Comparison of ENCODE assay signal across 19 cellular contexts in genomic region chr18:67730884-67731283, GRCh38.
DNase-seq lines count a peak whose midpoint lies in the region; ATAC-seq, FAIRE-seq and TF ChIP-seq lines count a peak whose summit lies in the region.
"Had no signal": no experiment of that assay in that cellular context is flagged by ENCODE, and none has a peak within 500 bp of the region (broad histone marks: within the 10 kb centered on the region; RNA-seq: fewer than 3 reads in every experiment).

No MANE protein-coding gene starts in this region.

- ATAC-seq in HG03342 (IDR thresholded peaks at IDR 0.05; ENCODE audit: unreplicated experiment) (no peak), pancreas (no peak)
- ATAC-seq in naive thymus-derived CD8-positive, alpha-beta T cell, result no peak
- ATAC-seq: activated T-cell treated with anti-CD3 and anti-CD28 coated beads, Interleukin-2, amount 50 U/mL, for 4 hours; K562 had no signal

- CTCF ChIA-PET in AG04450 (lab: Charles Lee), result interaction anchor here (0.6 kb wide), 1 partner anchor 540 kb away, joined by 9 read pairs; no protein-coding TSS in a partner anchor

- H3K4me1 Mint-ChIP-seq in naive thymus-derived CD8-positive, alpha-beta T cell, result peaks cover 0 to 3% (median 0%) of the 10 kb centered on the region in 4 donors
- H3K4me1 Mint-ChIP-seq: endodermal cell, mesothelial cell of epicardium had no signal

- peaks cover 0 to 5% (median 0%) of the 10 kb centered on the region in 9 donors for H3K9me3 Mint-ChIP-seq in naive thymus-derived CD8-positive, alpha-beta T cell
- H3K9me3 Mint-ChIP-seq: activated T-cell treated with anti-CD3 and anti-CD28 coated beads, Interleukin-2, amount 50 U/mL, for 4 hours; endodermal cell; mesothelial cell of epicardium had no signal

- in situ Hi-C loops in astrocyte of the spinal cord (cut with HindIII; ENCODE audit: low sequenced_read_pairs) (no loop called here), KBM-7 (cut with MboI; ENCODE audit: low pct_unique_long_range_greater_than_20kb, low sequenced_read_pairs) (no loop called here)

- no peaks in the 10 kb centered on the region for H3K27me3 ChIP-seq in AG04450 (ENCODE audit: control insufficient read depth, insufficient read depth, low read length)
- H3K27me3 ChIP-seq in pancreas, result no peaks in the 10 kb centered on the region
- H3K27me3 ChIP-seq: BLaER1 had no signal

- H3K27ac ChIP-seq in AG04450 (ENCODE audit: low read depth, low read length), result no peak overlapping the region
- no peak overlapping the region for H3K27ac ChIP-seq in pancreas
- H3K27ac ChIP-seq: BLaER1 had no signal

- intact Hi-C loops in pancreas (cut with DNase I), result no loop called here

- POLR2A ChIA-PET in AG04450 (lab: Yijun Ruan, JAX), result no interaction called here
- POLR2A ChIA-PET in naive thymus-derived CD8-positive, alpha-beta T cell (lab: Charles Lee), result no interaction called here

- H3K27me3 Mint-ChIP-seq in naive thymus-derived CD8-positive, alpha-beta T cell, result peaks cover 0 to 9% (median 2%) of the 10 kb centered on the region in 5 donors
- H3K27me3 Mint-ChIP-seq: progenitor cell of endocrine pancreas had no signal

- peaks cover 4% of the 10 kb centered on the region for H3K9me3 ChIP-seq in AG04450 (ENCODE audit: control insufficient read depth, insufficient read depth, low read length)
- H3K9me3 ChIP-seq in pancreas, result no peaks in the 10 kb centered on the region
- H3K9me3 ChIP-seq: BLaER1 had no signal

- TF ChIP-seq CTCF in AG04450 (IDR thresholded peaks at IDR 0.05; ENCODE audit: low read depth, low read length) (no peak), astrocyte of the spinal cord (IDR thresholded peaks at IDR 0.05; ENCODE audit: low read depth, low read length) (no peak), pancreas (IDR thresholded peaks at IDR 0.05) (no peak)

- FAIRE-seq in pancreas (lab: Jason Lieb, UNC), result no peak
- FAIRE-seq: K562 had no signal

- H3K36me3 ChIP-seq in pancreas, result no peaks in the 10 kb centered on the region
- H3K36me3 ChIP-seq: BLaER1 had no signal

- DNase-seq in AG04450 (ENCODE audit: low read depth, low spot score), result peak; percentile 7
- DNase-seq in HT1080 (ENCODE audit: low read depth), result peak; percentile 77
- peak; percentile 62 for DNase-seq in astrocyte of the spinal cord (ENCODE audit: low read depth, low spot score)
- peak; percentile 93 for DNase-seq in iris pigment epithelial cell (ENCODE audit: low read depth)
- DNase-seq in pancreas, result no peak
- DNase-seq in naive thymus-derived CD8-positive, alpha-beta T cell, result no peak
- no peak for DNase-seq in KBM-7
- DNase-seq: activated T-cell treated with anti-CD3 and anti-CD28 coated beads, Interleukin-2, amount 50 U/mL, for 4 hours; anterior cingulate cortex; endodermal cell; GF-D8; NCI-H2029 treated with DMSO at 0.1 percent for 48 hours; stimulated activated CD4-positive, alpha-beta T cell treated with anti-CD3 and anti-CD28 coated beads, Interleukin-2, amount 100 ng/mL, for 48 hours; stimulated activated naive CD4-positive, alpha-beta T cell had no signal

- peaks cover 0 to 4% (median 2%) of the 10 kb centered on the region in 3 donors for H3K36me3 Mint-ChIP-seq in naive thymus-derived CD8-positive, alpha-beta T cell
- H3K36me3 Mint-ChIP-seq: mesothelial cell of epicardium had no signal

- H3K27ac Mint-ChIP-seq in naive thymus-derived CD8-positive, alpha-beta T cell, result no peak overlapping the region
- H3K27ac Mint-ChIP-seq: endodermal cell, mesothelial cell of epicardium, progenitor cell of endocrine pancreas had no signal

- no peak overlapping the region for H3K4me3 ChIP-seq in AG04450 (ENCODE audit: low read depth, low read length)
- H3K4me3 ChIP-seq in astrocyte of the spinal cord (ENCODE audit: low read depth, low read length), result no peak overlapping the region
- no peak overlapping the region for H3K4me3 ChIP-seq in pancreas
- H3K4me3 ChIP-seq: BLaER1, K562 had no signal

- H3K4me1 ChIP-seq in pancreas, result no peaks in the 10 kb centered on the region
- H3K4me1 ChIP-seq: BLaER1 had no signal

- no peak overlapping the region for H3K4me3 Mint-ChIP-seq in naive thymus-derived CD8-positive, alpha-beta T cell
- H3K4me3 Mint-ChIP-seq: activated T-cell treated with anti-CD3 and anti-CD28 coated beads, Interleukin-2, amount 50 U/mL, for 4 hours; endodermal cell; mesothelial cell of epicardium had no signal

- WGBS in pancreas, 2 donors, result 88 to 89% methylated on average over 4 of the region's 4 CpGs

Comparison
In these comparisons a context has a peak if more than half of its experiments do, and no peak if none do; other contexts are left out.
1. DNase-seq: peak in AG04450 (single experiment), HT1080 (single experiment), astrocyte of the spinal cord (single experiment) and iris pigment epithelial cell (single experiment); none in pancreas (0 of 6), naive thymus-derived CD8-positive, alpha-beta T cell (0 of 10) and KBM-7 (single experiment).